ENCODE assay signal across 14 cellular contexts in the genomic region with DNA sequence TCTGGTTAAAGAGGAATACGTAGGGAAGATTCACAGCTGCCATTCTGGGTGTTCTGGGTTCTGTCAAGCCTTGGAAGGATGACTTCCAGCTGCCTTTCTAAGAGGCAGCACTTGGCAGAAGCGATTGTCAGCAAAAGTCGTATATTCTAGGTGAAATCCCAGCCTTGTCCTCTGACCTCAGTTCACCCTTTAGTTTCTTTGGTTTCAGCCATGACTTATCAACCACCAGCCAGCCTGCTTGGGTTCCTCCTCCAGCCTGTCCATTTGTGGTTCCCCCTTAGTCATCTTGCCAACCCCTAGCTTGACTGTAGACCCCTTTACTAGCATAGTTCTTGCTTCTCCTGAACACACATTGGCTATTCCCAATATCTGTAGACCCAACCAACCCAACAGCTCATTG.
DNase-seq lines count a peak whose midpoint lies in the region; ATAC-seq, FAIRE-seq and TF ChIP-seq lines count a peak whose summit lies in the region.
"Had no signal": no experiment of that assay in that cellular context is flagged by ENCODE, and none has a peak within 500 bp of the region (broad histone marks: within the 10 kb centered on the region; RNA-seq: fewer than 3 reads in every experiment).

No MANE protein-coding gene starts in this region.

- H3K9ac ChIP-seq in keratinocyte (ENCODE audit: control insufficient read depth, extremely low read depth, insufficient read depth, low read length) = no peak overlapping the region

- no peaks in the 10 kb centered on the region for H3K27me3 Mint-ChIP-seq in CD14-positive monocyte (ENCODE audit: low read depth in 3 of 3)

- H3K4me1 Mint-ChIP-seq in CD14-positive monocyte = peaks cover 43% of the 10 kb centered on the region

- H3K36me3 Mint-ChIP-seq in CD14-positive monocyte = peaks cover 13 to 14% of the 10 kb centered on the region in 2 donors

- peak overlapping the region; percentile 10 for H3K4me2 ChIP-seq in keratinocyte (ENCODE audit: control insufficient read depth, extremely low read depth, insufficient read depth, low read depth, low read length)

- no peaks in the 10 kb centered on the region for H3K9me3 ChIP-seq in keratinocyte (ENCODE audit: control insufficient read depth, low read depth, low read length)

- H3K27ac Mint-ChIP-seq in CD14-positive monocyte = peak overlapping the region; percentile 89 to 96 (median 94)

- H3K27me3 ChIP-seq in HL-60 (ENCODE audit: insufficient read depth, poor library complexity, severe bottlenecking) = no peaks in the 10 kb centered on the region
- H3K27me3 ChIP-seq in keratinocyte (ENCODE audit: control insufficient read depth, extremely low read depth, insufficient read depth, low read length) = no peaks in the 10 kb centered on the region

- DNase-seq in CD14-positive monocyte (ENCODE audit: low spot score) (no peak), HL-60 (ENCODE audit: low read depth in 1 of 2, low spot score in 1 of 2) (no peak), SKM-1 (lab: John Stamatoyannopoulos, UW; ENCODE audit: unreplicated experiment) (peak; percentile 31), keratinocyte (ENCODE audit: low read depth, low spot score) (no peak), NCI-H1694 treated with DMSO at 0.1 percent for 48 hours (lab: John Stamatoyannopoulos, UW) (no peak)
- DNase-seq: activated CD8-positive, alpha-beta memory T cell treated with anti-CD3 and anti-CD28 coated beads for 24 hours; glutamatergic neuron; NCI-H1092 treated with DMSO at 0.1 percent for 48 hours; NCI-H510A had no signal

- H4K20me1 ChIP-seq in keratinocyte (ENCODE audit: control insufficient read depth, extremely low read depth, insufficient read depth, low read length) = no peaks in the 10 kb centered on the region

- ATAC-seq in GM18520 (IDR thresholded peaks at IDR 0.05; ENCODE audit: unreplicated experiment) = no peak
- no peak for ATAC-seq in HG03565 (IDR thresholded peaks at IDR 0.05; ENCODE audit: unreplicated experiment)
- no peak for ATAC-seq in GM21717 (IDR thresholded peaks at IDR 0.05; ENCODE audit: unreplicated experiment)

- no peak overlapping the region for H3K4me3 Mint-ChIP-seq in CD14-positive monocyte

- H3K4me1 ChIP-seq in keratinocyte (ENCODE audit: control insufficient read depth, extremely low read depth, insufficient read depth, low read length) = peaks cover 78% of the 10 kb centered on the region

- intact Hi-C loops in CD14-positive monocyte (cut with micrococcal nuclease) = loop anchor here in 1 of 2 donors (5.0 to 10.0 kb wide), 2 partner anchors 34 to 382 kb away; no protein-coding TSS in a partner anchor

- peaks cover 0 to 15% (median 5%) of the 10 kb centered on the region in 7 donors for H3K9me3 Mint-ChIP-seq in CD14-positive monocyte

- H3K4me3 ChIP-seq in HL-60 (replicated peaks; ENCODE audit: insufficient read depth, low read length) (no peak overlapping the region), keratinocyte (ENCODE audit: control insufficient read depth in 2 of 3, extremely low read depth in 1 of 3, insufficient read depth in 2 of 3, low read depth in 1 of 3, low read length in 3 of 3) (no peak overlapping the region)
- H3K4me3 ChIP-seq: SK-N-MC had no signal

- H3K27ac ChIP-seq in HL-60 (replicated peaks) (peak overlapping the region; percentile 82), keratinocyte (ENCODE audit: control insufficient read depth, insufficient read depth, low read length) (peak overlapping the region; percentile 57)
- H3K27ac ChIP-seq: C4-2B, SK-N-MC had no signal

- H3K9me1 ChIP-seq in keratinocyte (ENCODE audit: control insufficient read depth, extremely low read depth, insufficient read depth, low read length) = no peaks in the 10 kb centered on the region

- no peaks in the 10 kb centered on the region for H3K79me2 ChIP-seq in keratinocyte (ENCODE audit: control insufficient read depth, insufficient read depth, low read length)

- FAIRE-seq in keratinocyte (lab: Jason Lieb, UNC) = no peak

- H2AFZ ChIP-seq in keratinocyte (ENCODE audit: control insufficient read depth, low read length) = no peak overlapping the region

- H3K36me3 ChIP-seq in keratinocyte (ENCODE audit: control insufficient read depth in 2 of 2, extremely low read depth in 1 of 2, insufficient read depth in 2 of 2, low read length in 2 of 2) = no peaks in the 10 kb centered on the region

- TF ChIP-seq CTCF in CD14-positive monocyte (IDR thresholded peaks at IDR 0.05) = no peak
- no peak for TF ChIP-seq CTCF in HL-60 (IDR thresholded peaks at IDR 0.05; ENCODE audit: insufficient read depth, low read length)
- TF ChIP-seq CTCF in keratinocyte (optimal IDR thresholded peaks at IDR 0.05 in 1 of 3, IDR thresholded peaks at IDR 0.05 in 1 of 3, conservative IDR thresholded peaks at IDR 0.05 in 1 of 3; ENCODE audit: extremely low read depth in 1 of 3, insufficient read depth in 2 of 3, low read length in 3 of 3) = no peak

- dilution Hi-C loops in keratinocyte (cut with MboI; ENCODE audit: extremely low pct_ligation_motif_present, low sequenced_read_pairs) = no loop called here
